34 cellular contexts compared by ENCODE assay signal in the genomic region with DNA sequence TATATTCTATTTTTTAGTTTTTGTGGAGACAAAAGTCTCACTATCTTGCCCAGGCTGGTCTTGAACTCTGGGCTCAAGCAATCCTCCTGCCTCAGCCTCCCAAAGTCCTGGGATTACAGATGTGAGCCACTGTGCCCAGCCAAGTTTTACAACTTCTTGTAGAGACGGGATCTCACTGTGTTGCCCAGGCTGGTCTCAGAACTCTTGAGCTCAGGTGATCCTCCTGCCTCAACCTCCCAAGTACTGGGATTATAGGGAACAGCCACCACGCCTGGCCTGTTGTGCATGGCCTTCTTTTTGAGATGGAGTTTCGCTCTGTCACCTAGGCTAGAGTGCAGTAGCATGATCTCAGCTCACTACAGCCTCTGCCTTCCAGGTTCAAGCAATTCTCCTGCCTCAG. TPM values are rescaled to one million over a fixed set of nuclear protein-coding genes. Genes with fewer than 3 reads are reported as not detected.
"Had no signal": no experiment of that assay in that cellular context is flagged by ENCODE, and none has a peak within 500 bp of the region (broad histone marks: within the 10 kb centered on the region; RNA-seq: fewer than 3 reads in every experiment).

No MANE protein-coding gene starts in this region.

- H3K27me3 Mint-ChIP-seq: naive thymus-derived CD8-positive, alpha-beta T cell; stimulated activated naive B cell treated with anti-CD40 and anti-IgM and Interleukin-4, amounts not matched to agents 10 μg/mL and 1 μg/mL and 100 μg/mL, for 72 hours; stimulated activated naive CD8-positive, alpha-beta T cell treated with anti-CD3 and anti-CD28 coated beads, Interleukin-15, Interleukin-2, amounts not matched to agents 100 ng/mL and 50 ng/mL, for 24 hours had no signal

- H3K27me3 ChIP-seq: left lung, pancreas, sigmoid colon, spleen, tibial nerve, upper lobe of left lung, vagina had no signal

- H3K9me3 Mint-ChIP-seq: immature natural killer cell; naive thymus-derived CD8-positive, alpha-beta T cell; nephron; neural crest cell; stimulated activated naive B cell treated with anti-CD40 and anti-IgM and Interleukin-4, amounts not matched to agents 10 μg/mL and 1 μg/mL and 100 μg/mL, for 72 hours; stimulated activated naive CD8-positive, alpha-beta T cell treated with anti-CD3 and anti-CD28 coated beads, Interleukin-15, Interleukin-2, amounts not matched to agents 100 ng/mL and 50 ng/mL, for 24 hours had no signal

- H3K36me3 ChIP-seq: pancreas, prostate gland, sigmoid colon, vagina had no signal

- H3K27ac ChIP-seq: left lung, lower lobe of right lung, pancreas, prostate gland, sigmoid colon, spleen, tibial nerve, upper lobe of left lung, vagina had no signal

- H3K4me3 Mint-ChIP-seq: immature natural killer cell; nephron; neural crest cell; stimulated activated naive B cell treated with anti-CD40 and anti-IgM and Interleukin-4, amounts not matched to agents 10 μg/mL and 1 μg/mL and 100 μg/mL, for 72 hours; stimulated activated naive CD8-positive, alpha-beta T cell treated with anti-CD3 and anti-CD28 coated beads, Interleukin-15, Interleukin-2, amounts not matched to agents 100 ng/mL and 50 ng/mL, for 24 hours had no signal

- FAIRE-seq: islet of Langerhans, kidney, pancreas, small intestine had no signal

- H3K27ac Mint-ChIP-seq: immature natural killer cell; nephron; stimulated activated naive B cell treated with anti-CD40 and anti-IgM and Interleukin-4, amounts not matched to agents 10 μg/mL and 1 μg/mL and 100 μg/mL, for 72 hours; stimulated activated naive CD8-positive, alpha-beta T cell treated with anti-CD3 and anti-CD28 coated beads, Interleukin-15, Interleukin-2, amounts not matched to agents 100 ng/mL and 50 ng/mL, for 24 hours had no signal

- DNase-seq: hippocampal formation; immature natural killer cell; kidney; left colon; left lung; lower lobe of right lung; mammary epithelial cell; mesenchymal stem cell; naive thymus-derived CD8-positive, alpha-beta T cell; nucleus accumbens; pancreas; posterior cingulate gyrus; retina; right cardiac atrium; sigmoid colon; small intestine; spleen; stimulated activated CD4-positive, alpha-beta T cell treated with anti-CD3 and anti-CD28 coated beads, Interleukin-1b, Interleukin-23, amount 100 ng/mL, for 48 hours; stimulated activated CD4-positive, alpha-beta T cell treated with anti-CD3 and anti-CD28 coated beads, Interleukin-2, amount 100 ng/mL, for 48 hours; stimulated activated CD4-positive, alpha-beta T cell treated with anti-CD3 and anti-CD28 coated beads, Interleukin-4, amount 100 ng/mL, for 4 hours; stimulated activated CD8-positive, alpha-beta memory T cell treated with anti-CD3 and anti-CD28 coated beads, Interleukin-4, amount 100 ng/mL, for 48 hours; stimulated activated naive B cell treated with anti-CD40 and anti-IgM and Interleukin-4, amounts not matched to agents 10 μg/mL and 1 μg/mL and 100 μg/mL, for 72 hours; substantia nigra; upper lobe of left lung had no signal

- ATAC-seq: left colon; left lung; lower lobe of right lung; naive thymus-derived CD8-positive, alpha-beta T cell; pancreas; right cardiac atrium; stimulated activated naive B cell treated with anti-CD40 and anti-IgM and Interleukin-4, amounts not matched to agents 10 μg/mL and 1 μg/mL and 100 μg/mL, for 72 hours had no signal

- H3K9me3 ChIP-seq: left lung, lower lobe of right lung, pancreas, prostate gland, sigmoid colon, spleen, tibial nerve, upper lobe of left lung, vagina had no signal

- H3K4me3 ChIP-seq: left lung, lower lobe of right lung, pancreas, prostate gland, sigmoid colon, spleen, tibial nerve, upper lobe of left lung, vagina had no signal

RNA-seq across cellular contexts. Expression of a gene that starts 31.0 kb away (rescaled TPM):
- total RNA-seq: neural crest cell, osteoblast, sigmoid colon, temporal lobe, urinary bladder, vagina had no signal
- polyA plus RNA-seq: mammary epithelial cell; naive thymus-derived CD8-positive, alpha-beta T cell had no signal
